In the genomic region with DNA sequence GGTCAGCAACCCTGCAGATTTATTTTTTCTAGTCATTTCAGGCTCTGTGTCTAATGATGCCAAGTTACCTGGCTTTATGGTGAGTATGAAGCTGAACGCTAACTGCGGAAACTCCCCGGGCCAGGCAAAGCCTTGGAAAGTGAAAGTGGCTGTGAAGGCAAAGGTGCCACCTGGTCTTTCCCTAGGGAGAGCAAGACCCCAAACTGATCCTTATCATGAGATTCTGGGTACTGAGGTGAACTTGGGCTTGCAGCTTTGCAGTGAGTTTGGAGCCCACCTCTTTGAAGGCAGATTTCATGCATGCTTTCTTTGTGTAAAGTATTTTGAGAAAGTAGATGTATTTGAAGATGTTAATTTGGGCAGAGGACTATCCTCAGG, we compare ENCODE assay signal across 8 cellular contexts.
DNase-seq lines count a peak whose midpoint lies in the region; ATAC-seq lines count a peak whose summit lies in the region.

No MANE protein-coding gene starts in this region.

- H3K4me1 Mint-ChIP-seq in activated naive CD4-positive, alpha-beta T cell treated with anti-CD3 and anti-CD28 coated beads for 36 hours (ENCODE audit: low read depth), result peaks cover 25% of the 10 kb centered on the region
- peaks cover 15% of the 10 kb centered on the region for H3K4me1 Mint-ChIP-seq in activated naive CD4-positive, alpha-beta T cell treated with anti-CD3 and anti-CD28 coated beads, Interleukin-2, amount 10 ng/mL, durations not matched to agents 7 days and 5 days
- peaks cover 15 to 26% of the 10 kb centered on the region in 2 donors for H3K4me1 Mint-ChIP-seq in stimulated activated naive B cell treated with anti-CD40 and anti-IgM and Interleukin-4, amounts not matched to agents 10 μg/mL and 1 μg/mL and 100 μg/mL, for 72 hours

- ATAC-seq in HG02870 (IDR thresholded peaks at IDR 0.05; ENCODE audit: unreplicated experiment) (peak; percentile 10), GM21367 (IDR thresholded peaks at IDR 0.05; ENCODE audit: unreplicated experiment) (no peak)
- ATAC-seq in stimulated activated naive B cell treated with anti-CD40 and anti-IgM and Interleukin-4, amounts not matched to agents 10 μg/mL and 1 μg/mL and 100 μg/mL, for 72 hours (replicated peaks), result peak; percentile 31 to 42

- intact Hi-C loops in activated naive CD4-positive, alpha-beta T cell treated with anti-CD3 and anti-CD28 coated beads for 36 hours (cut with micrococcal nuclease), result loop anchor here (1.0 to 5.0 kb wide), 6 partner anchors 140 to 540 kb away; partner anchors contain the start of genes MRPS27 and PTCD2

- H3K27ac ChIP-seq in substantia nigra (ENCODE audit: low read depth, low read length, poor library complexity, severe bottlenecking), result no peak overlapping the region

- no peak overlapping the region for H3K27ac Mint-ChIP-seq in activated naive CD4-positive, alpha-beta T cell treated with anti-CD3 and anti-CD28 coated beads for 36 hours
- H3K27ac Mint-ChIP-seq in activated naive CD4-positive, alpha-beta T cell treated with anti-CD3 and anti-CD28 coated beads, Interleukin-2, amount 10 ng/mL, durations not matched to agents 7 days and 5 days, result no peak overlapping the region
- peak overlapping the region; percentile 62 for H3K27ac Mint-ChIP-seq in stimulated activated naive B cell treated with anti-CD40 and anti-IgM and Interleukin-4, amounts not matched to agents 10 μg/mL and 1 μg/mL and 100 μg/mL, for 72 hours

- peak; percentile 43 for DNase-seq in activated naive CD4-positive, alpha-beta T cell treated with anti-CD3 and anti-CD28 coated beads for 36 hours
- no peak for DNase-seq in activated naive CD4-positive, alpha-beta T cell treated with anti-CD3 and anti-CD28 coated beads, Interleukin-2, amount 10 ng/mL, durations not matched to agents 7 days and 5 days
- DNase-seq in astrocyte of the hippocampus (ENCODE audit: low read depth, low spot score) (peak; percentile 5), NCI-H82 (lab: John Stamatoyannopoulos, UW) (no peak), substantia nigra (lab: John Stamatoyannopoulos, UW) (no peak)
- no peak for DNase-seq in stimulated activated naive B cell treated with anti-CD40 and anti-IgM and Interleukin-4, amounts not matched to agents 10 μg/mL and 1 μg/mL and 100 μg/mL, for 72 hours

- CTCF ChIA-PET in activated naive CD4-positive, alpha-beta T cell treated with anti-CD3 and anti-CD28 coated beads for 36 hours (lab: Charles Lee), result interaction anchor here (0.6 to 1.6 kb wide), 7 partner anchors 8 to 532 kb away, joined by 3 to 6 read pairs (median 3); no protein-coding TSS in a partner anchor
- CTCF ChIA-PET in activated naive CD4-positive, alpha-beta T cell treated with anti-CD3 and anti-CD28 coated beads, Interleukin-2, amount 10 ng/mL, durations not matched to agents 7 days and 5 days (lab: Charles Lee), result interaction anchor here (0.5 to 1.8 kb wide), 5 partner anchors 13 to 526 kb away, joined by 3 to 4 read pairs (median 4); no protein-coding TSS in a partner anchor

- H3K4me3 Mint-ChIP-seq in activated naive CD4-positive, alpha-beta T cell treated with anti-CD3 and anti-CD28 coated beads for 36 hours, result no peak overlapping the region
- no peak overlapping the region for H3K4me3 Mint-ChIP-seq in activated naive CD4-positive, alpha-beta T cell treated with anti-CD3 and anti-CD28 coated beads, Interleukin-2, amount 10 ng/mL, durations not matched to agents 7 days and 5 days
- peak overlapping the region; percentile 7 to 27 for H3K4me3 Mint-ChIP-seq in stimulated activated naive B cell treated with anti-CD40 and anti-IgM and Interleukin-4, amounts not matched to agents 10 μg/mL and 1 μg/mL and 100 μg/mL, for 72 hours

- no peaks in the 10 kb centered on the region for H3K9me3 Mint-ChIP-seq in activated naive CD4-positive, alpha-beta T cell treated with anti-CD3 and anti-CD28 coated beads for 36 hours
- H3K9me3 Mint-ChIP-seq in activated naive CD4-positive, alpha-beta T cell treated with anti-CD3 and anti-CD28 coated beads, Interleukin-2, amount 10 ng/mL, durations not matched to agents 7 days and 5 days, result no peaks in the 10 kb centered on the region
- no peaks in the 10 kb centered on the region for H3K9me3 Mint-ChIP-seq in stimulated activated naive B cell treated with anti-CD40 and anti-IgM and Interleukin-4, amounts not matched to agents 10 μg/mL and 1 μg/mL and 100 μg/mL, for 72 hours

- H3K27me3 Mint-ChIP-seq in activated naive CD4-positive, alpha-beta T cell treated with anti-CD3 and anti-CD28 coated beads for 36 hours (ENCODE audit: low read depth), result peaks cover 6% of the 10 kb centered on the region
- peaks cover 11% of the 10 kb centered on the region for H3K27me3 Mint-ChIP-seq in activated naive CD4-positive, alpha-beta T cell treated with anti-CD3 and anti-CD28 coated beads, Interleukin-2, amount 10 ng/mL, durations not matched to agents 7 days and 5 days
- H3K27me3 Mint-ChIP-seq in stimulated activated naive B cell treated with anti-CD40 and anti-IgM and Interleukin-4, amounts not matched to agents 10 μg/mL and 1 μg/mL and 100 μg/mL, for 72 hours, result peaks cover 4 to 6% of the 10 kb centered on the region in 2 donors

- no peaks in the 10 kb centered on the region for H3K36me3 Mint-ChIP-seq in activated naive CD4-positive, alpha-beta T cell treated with anti-CD3 and anti-CD28 coated beads for 36 hours (ENCODE audit: low read depth)
- no peaks in the 10 kb centered on the region for H3K36me3 Mint-ChIP-seq in activated naive CD4-positive, alpha-beta T cell treated with anti-CD3 and anti-CD28 coated beads, Interleukin-2, amount 10 ng/mL, durations not matched to agents 7 days and 5 days
- no peaks in the 10 kb centered on the region for H3K36me3 Mint-ChIP-seq in stimulated activated naive B cell treated with anti-CD40 and anti-IgM and Interleukin-4, amounts not matched to agents 10 μg/mL and 1 μg/mL and 100 μg/mL, for 72 hours

Comparison
In these comparisons a context has a peak if more than half of its experiments do, and no peak if none do; other contexts are left out.
1. DNase-seq: peak in activated naive CD4-positive, alpha-beta T cell treated with anti-CD3 and anti-CD28 coated beads for 36 hours (single experiment) and astrocyte of the hippocampus (single experiment); none in activated naive CD4-positive, alpha-beta T cell treated with anti-CD3 and anti-CD28 coated beads, Interleukin-2, amount 10 ng/mL, durations not matched to agents 7 days and 5 days (single experiment), stimulated activated naive B cell treated with anti-CD40 and anti-IgM and Interleukin-4, amounts not matched to agents 10 μg/mL and 1 μg/mL and 100 μg/mL, for 72 hours (single experiment), NCI-H82 (single experiment) and substantia nigra (0 of 49).
2. H3K4me3 Mint-ChIP-seq: peak in stimulated activated naive B cell treated with anti-CD40 and anti-IgM and Interleukin-4, amounts not matched to agents 10 μg/mL and 1 μg/mL and 100 μg/mL, for 72 hours (2 of 2); none in activated naive CD4-positive, alpha-beta T cell treated with anti-CD3 and anti-CD28 coated beads for 36 hours (single experiment) and activated naive CD4-positive, alpha-beta T cell treated with anti-CD3 and anti-CD28 coated beads, Interleukin-2, amount 10 ng/mL, durations not matched to agents 7 days and 5 days (single experiment).